ENCODE assay signal across 17 cellular contexts in genomic region chr3:18723426-18723825, GRCh38.
DNase-seq lines count a peak whose midpoint lies in the region; FAIRE-seq and TF ChIP-seq lines count a peak whose summit lies in the region.
"Had no signal": no experiment of that assay in that cellular context is flagged by ENCODE, and none has a peak within 500 bp of the region (broad histone marks: within the 10 kb centered on the region; RNA-seq: fewer than 3 reads in every experiment).

No MANE protein-coding gene starts in this region.

- DNase-seq in activated naive CD4-positive, alpha-beta T cell treated with Interleukin-2 at 50 U/mL for 16 hours, result no peak
- DNase-seq in MV-4-11 (lab: John Stamatoyannopoulos, UW) (peak; percentile 27), iPS-NIHi7 (ENCODE audit: extremely low spot score) (no peak), NCI-H748 (lab: John Stamatoyannopoulos, UW; ENCODE audit: unreplicated experiment) (no peak), H54 (ENCODE audit: insufficient read length, low spot score) (no peak), NCI-H2227 treated with DMSO at 0.1 percent for 48 hours (lab: John Stamatoyannopoulos, UW) (no peak)
- DNase-seq in activated naive CD8-positive, alpha-beta T cell treated with anti-CD3 and anti-CD28 coated beads for 36 hours, result no peak
- DNase-seq: amniotic stem cell, islet precursor cell, Karpas-422, NCI-H187 treated with DMSO at 0.1 percent for 48 hours, NCI-H524 treated with DMSO at 0.1 percent for 48 hours, pancreas, small intestine had no signal

- H3K27ac Mint-ChIP-seq in activated naive CD4-positive, alpha-beta T cell treated with anti-CD3 and anti-CD28 coated beads, Interleukin-2, amount 50 U/mL, for 24 hours, result peak overlapping the region; percentile 93
- peak overlapping the region; percentile 91 for H3K27ac Mint-ChIP-seq in activated naive CD8-positive, alpha-beta T cell treated with anti-CD3 and anti-CD28 coated beads for 36 hours

- H3K9me3 Mint-ChIP-seq in activated naive CD4-positive, alpha-beta T cell treated with anti-CD3 and anti-CD28 coated beads, Interleukin-2, amount 50 U/mL, for 24 hours, result peaks cover 6% of the 10 kb centered on the region
- peaks cover 10% of the 10 kb centered on the region for H3K9me3 Mint-ChIP-seq in activated naive CD8-positive, alpha-beta T cell treated with anti-CD3 and anti-CD28 coated beads for 36 hours
- H3K9me3 Mint-ChIP-seq: mesothelial cell of epicardium had no signal

- H3K4me1 Mint-ChIP-seq in activated naive CD4-positive, alpha-beta T cell treated with anti-CD3 and anti-CD28 coated beads, Interleukin-2, amount 50 U/mL, for 24 hours, result peaks cover 71% of the 10 kb centered on the region
- H3K4me1 Mint-ChIP-seq in activated naive CD8-positive, alpha-beta T cell treated with anti-CD3 and anti-CD28 coated beads for 36 hours, result peaks cover 65% of the 10 kb centered on the region

- H3K4me3 Mint-ChIP-seq in activated naive CD4-positive, alpha-beta T cell treated with anti-CD3 and anti-CD28 coated beads, Interleukin-2, amount 50 U/mL, for 24 hours, result peak overlapping the region; percentile 67
- peak overlapping the region; percentile 11 for H3K4me3 Mint-ChIP-seq in activated naive CD8-positive, alpha-beta T cell treated with anti-CD3 and anti-CD28 coated beads for 36 hours
- H3K4me3 Mint-ChIP-seq: mesothelial cell of epicardium had no signal

- no peak for TF ChIP-seq POLR2A in H54 (IDR thresholded peaks at IDR 0.05; ENCODE audit: low read depth, low read length)

- no peak for FAIRE-seq in H54 (lab: Jason Lieb, UNC)
- FAIRE-seq: pancreas, RCC 7860, small intestine had no signal

- H3K36me3 Mint-ChIP-seq in activated naive CD4-positive, alpha-beta T cell treated with anti-CD3 and anti-CD28 coated beads, Interleukin-2, amount 50 U/mL, for 24 hours, result peaks cover 6% of the 10 kb centered on the region
- H3K36me3 Mint-ChIP-seq in activated naive CD8-positive, alpha-beta T cell treated with anti-CD3 and anti-CD28 coated beads for 36 hours, result peaks cover 32% of the 10 kb centered on the region
- H3K36me3 Mint-ChIP-seq: mesothelial cell of epicardium had no signal

- no peaks in the 10 kb centered on the region for H3K27me3 Mint-ChIP-seq in activated naive CD4-positive, alpha-beta T cell treated with anti-CD3 and anti-CD28 coated beads, Interleukin-2, amount 50 U/mL, for 24 hours
- no peaks in the 10 kb centered on the region for H3K27me3 Mint-ChIP-seq in activated naive CD8-positive, alpha-beta T cell treated with anti-CD3 and anti-CD28 coated beads for 36 hours
